28 cellular contexts compared by ENCODE assay signal in the genomic region with DNA sequence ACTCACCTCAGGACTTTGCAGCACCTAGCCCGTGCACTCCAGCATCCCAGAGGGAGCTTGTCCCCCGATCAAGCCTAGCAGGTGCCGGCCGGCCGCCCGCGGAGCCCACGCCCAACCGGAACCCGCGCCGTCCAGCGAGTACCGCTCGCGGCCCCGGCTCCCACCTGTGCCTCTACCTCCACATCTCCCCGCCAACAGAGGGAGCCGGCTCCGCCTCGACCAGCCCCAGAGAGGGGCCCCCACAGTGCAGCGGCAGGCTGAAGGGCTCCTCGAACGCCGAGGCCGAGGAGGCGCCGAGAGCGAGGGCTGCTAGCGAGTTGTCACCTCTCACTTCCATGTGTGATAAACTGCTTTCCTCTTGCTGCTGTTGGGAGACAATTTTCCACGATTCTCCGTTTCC.
"Had no signal": no experiment of that assay in that cellular context is flagged by ENCODE, and none has a peak within 500 bp of the region (broad histone marks: within the 10 kb centered on the region; RNA-seq: fewer than 3 reads in every experiment).

No MANE protein-coding gene starts in this region.

- H3K27me3 ChIP-seq: breast epithelium, ovary, right lobe of liver had no signal

- H3K9me3 Mint-ChIP-seq: activated naive CD4-positive, alpha-beta T cell treated with anti-CD3 and anti-CD28 coated beads for 36 hours; activated T-helper 1 cell treated with anti-CD3 and anti-CD28 coated beads, Interleukin-12 subunit alpha, Interleukin-12 subunit beta, Interleukin-2, Interleukin-4 antibody, amounts not matched to agents 30 ng/mL and 10 ng/mL and 1 ng/mL, durations not matched to agents 14 hours and 24 hours and 36 hours; nephron; T-helper 2 cell treated with Interferon-gamma antibody and Interleukin-4, amounts not matched to agents 5 μg/mL and 100 μg/mL, for 36 hours had no signal

- H3K27ac ChIP-seq: breast epithelium, lower lobe of right lung, ovary, right lobe of liver, skin epidermis, thoracic aorta had no signal

- H3K27ac Mint-ChIP-seq: activated CD4-positive, alpha-beta T cell treated with anti-CD3 and anti-CD28 coated beads for 36 hours; activated naive CD4-positive, alpha-beta T cell treated with anti-CD3 and anti-CD28 coated beads for 36 hours; activated T-helper 1 cell treated with anti-CD3 and anti-CD28 coated beads, Interleukin-12 subunit alpha, Interleukin-12 subunit beta, Interleukin-2, Interleukin-4 antibody, amounts not matched to agents 30 ng/mL and 10 ng/mL and 1 ng/mL, durations not matched to agents 14 hours and 24 hours and 36 hours; nephron; progenitor cell of endocrine pancreas; T-helper 2 cell treated with Interferon-gamma antibody and Interleukin-4, amounts not matched to agents 5 μg/mL and 100 μg/mL, for 36 hours had no signal

- DNase-seq: activated CD4-positive, alpha-beta T cell treated with anti-CD3 and anti-CD28 coated beads for 36 hours; activated CD4-positive, alpha-beta T cell treated with anti-CD3 and anti-CD28 coated beads, Interleukin-2, amount 50 U/mL, for 4 hours; activated CD4-positive, CD25-positive, alpha-beta regulatory T cell; activated effector memory CD4-positive, alpha-beta T cell treated with anti-CD3 and anti-CD28 coated beads, Interleukin-2, amount 50 U/mL, for 16 hours; activated naive CD4-positive, alpha-beta T cell treated with anti-CD3 and anti-CD28 coated beads for 36 hours; central memory CD4-positive, alpha-beta T cell; dermis blood vessel endothelial cell; effector CD8-positive, alpha-beta T cell; kidney glomerular epithelial cell; lower lobe of right lung; mesendoderm; mucosa of descending colon; ovary; right lobe of liver; stimulated activated CD4-positive, alpha-beta T cell treated with anti-CD3 and anti-CD28 coated beads, Interleukin-1b, Interleukin-23, amount 100 ng/mL, for 48 hours; stimulated activated CD4-positive, alpha-beta T cell treated with anti-CD3 and anti-CD28 coated beads, Interleukin-4, amount 100 ng/mL, for 4 hours; stimulated activated CD8-positive, alpha-beta memory T cell treated with anti-CD3 and anti-CD28 coated beads, Interleukin-4, amount 100 ng/mL, for 48 hours; stimulated activated naive CD4-positive, alpha-beta T cell; T-helper 1 cell; trophoblast cell had no signal

- H3K4me3 ChIP-seq: breast epithelium, lower lobe of right lung, mucosa of descending colon, ovary, right lobe of liver, skin epidermis, thoracic aorta had no signal

- H3K27me3 Mint-ChIP-seq: progenitor cell of endocrine pancreas had no signal

- ATAC-seq: activated CD4-positive, alpha-beta T cell treated with anti-CD3 and anti-CD28 coated beads for 36 hours; left lobe of liver; lower lobe of right lung; mucosa of descending colon; right lobe of liver had no signal

- H3K4me3 Mint-ChIP-seq: activated CD4-positive, alpha-beta T cell treated with anti-CD3 and anti-CD28 coated beads for 36 hours; activated naive CD4-positive, alpha-beta T cell treated with anti-CD3 and anti-CD28 coated beads for 36 hours; activated T-helper 1 cell treated with anti-CD3 and anti-CD28 coated beads, Interleukin-12 subunit alpha, Interleukin-12 subunit beta, Interleukin-2, Interleukin-4 antibody, amounts not matched to agents 30 ng/mL and 10 ng/mL and 1 ng/mL, durations not matched to agents 14 hours and 24 hours and 36 hours; nephron; T-helper 2 cell treated with Interferon-gamma antibody and Interleukin-4, amounts not matched to agents 5 μg/mL and 100 μg/mL, for 36 hours had no signal

- H3K4me1 Mint-ChIP-seq: activated CD4-positive, alpha-beta T cell treated with anti-CD3 and anti-CD28 coated beads for 36 hours had no signal
